Comparison of ENCODE assay signal across 37 cellular contexts in the genomic region with DNA sequence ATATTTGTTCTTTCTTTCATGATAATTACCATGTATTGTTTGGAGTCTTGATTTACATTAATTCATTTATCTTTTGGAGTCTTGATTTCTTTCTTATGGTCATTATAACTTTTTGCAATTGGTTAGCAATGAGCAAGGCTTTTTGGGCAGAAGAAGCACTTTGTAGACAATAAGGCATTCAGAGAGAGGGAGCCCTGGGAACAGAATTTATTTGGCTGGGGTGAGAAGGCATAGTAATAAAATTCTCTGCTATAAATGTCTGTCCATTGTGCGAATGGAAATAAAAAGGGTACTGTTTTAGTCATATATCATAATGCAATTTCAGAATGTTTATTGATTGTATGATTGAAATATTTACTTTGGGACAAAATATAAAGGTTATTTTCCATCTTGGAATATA.
"Had no signal": no experiment of that assay in that cellular context is flagged by ENCODE, and none has a peak within 500 bp of the region (broad histone marks: within the 10 kb centered on the region; RNA-seq: fewer than 3 reads in every experiment).

No MANE protein-coding gene starts in this region.

- H3K36me3 ChIP-seq: ascending aorta, cardiac muscle cell had no signal

- H3K27me3 Mint-ChIP-seq: activated B cell treated with CpG ODN at 0.5 μM for 24 hours; activated CD4-positive, alpha-beta T cell treated with anti-CD3 and anti-CD28 coated beads, Interleukin-2, amount 10 ng/mL, durations not matched to agents 24 days and 14 days; activated naive CD8-positive, alpha-beta T cell; activated naive CD8-positive, alpha-beta T cell treated with anti-CD3 and anti-CD28 coated beads, Interleukin-2, amount 50 U/mL, for 24 hours had no signal

- ATAC-seq: activated CD8-positive, alpha-beta T cell treated with anti-CD3 and anti-CD28 coated beads for 36 hours; activated naive CD8-positive, alpha-beta T cell treated with anti-CD3 and anti-CD28 coated beads, Interleukin-2, amount 50 U/mL, for 24 hours; activated T-cell treated with anti-CD3 and anti-CD28 coated beads, Interleukin-2, amount 50 U/mL, for 4 hours; activated T-cell treated with anti-CD3 and anti-CD28 coated beads, Interleukin-2, amount 50 U/mL, for 72 hours; activated T-helper 17 cell treated with anti-CD3 and anti-CD28 coated beads, Interleukin-2, amount 50 U/mL, for 72 hours had no signal

- H3K27ac ChIP-seq: ascending aorta, cardiac muscle cell, VCaP had no signal

- H3K4me3 Mint-ChIP-seq: activated B cell treated with CpG ODN at 0.5 μM for 24 hours; activated CD4-positive, alpha-beta memory T cell treated with anti-CD3 and anti-CD28 coated beads for 36 hours; activated CD4-positive, alpha-beta T cell treated with anti-CD3 and anti-CD28 coated beads, Interleukin-2, amount 10 ng/mL, durations not matched to agents 24 days and 14 days; activated CD8-positive, alpha-beta T cell treated with anti-CD3 and anti-CD28 coated beads for 36 hours; activated naive CD4-positive, alpha-beta T cell treated with anti-CD3 and anti-CD28 coated beads for 36 hours; activated naive CD4-positive, alpha-beta T cell treated with anti-CD3 and anti-CD28 coated beads, Interleukin-2, amount 50 U/mL, for 24 hours; activated naive CD8-positive, alpha-beta T cell; activated naive CD8-positive, alpha-beta T cell treated with anti-CD3 and anti-CD28 coated beads, Interleukin-2, amount 10 ng/mL, durations not matched to agents 7 days and 5 days; activated naive CD8-positive, alpha-beta T cell treated with anti-CD3 and anti-CD28 coated beads, Interleukin-2, amount 50 U/mL, for 24 hours; activated T-cell treated with anti-CD3 and anti-CD28 coated beads, Interleukin-2, amount 50 U/mL, for 4 hours; activated T-cell treated with anti-CD3 and anti-CD28 coated beads, Interleukin-2, amount 50 U/mL, for 72 hours; activated T-helper 1 cell treated with anti-CD3 and anti-CD28 coated beads, Interleukin-12 subunit alpha, Interleukin-12 subunit beta, Interleukin-2, Interleukin-4 antibody, amounts not matched to agents 30 ng/mL and 10 ng/mL and 1 ng/mL, durations not matched to agents 14 hours and 24 hours and 36 hours; activated T-helper 17 cell treated with anti-CD3 and anti-CD28 coated beads, Interleukin-2, amount 50 U/mL, for 72 hours; brain; central memory CD8-positive, alpha-beta T cell; T-helper 1 cell treated with Interleukin-12 subunit alpha and Interleukin-12 subunit beta and Interleukin-4 antibody, amounts not matched to agents 30 μg/mL and 1 μg/mL, for 36 hours; T-helper 2 cell treated with Interferon-gamma antibody and Interleukin-4, amounts not matched to agents 5 μg/mL and 100 μg/mL, for 36 hours had no signal

- H3K4me1 ChIP-seq: ascending aorta had no signal

- H3K4me1 Mint-ChIP-seq: activated B cell treated with CpG ODN at 0.5 μM for 24 hours; activated CD4-positive, alpha-beta T cell treated with anti-CD3 and anti-CD28 coated beads, Interleukin-2, amount 10 ng/mL, durations not matched to agents 24 days and 14 days; activated naive CD4-positive, alpha-beta T cell treated with anti-CD3 and anti-CD28 coated beads, Interleukin-2, amount 50 U/mL, for 24 hours; activated naive CD8-positive, alpha-beta T cell treated with anti-CD3 and anti-CD28 coated beads, Interleukin-2, amount 10 ng/mL, durations not matched to agents 7 days and 5 days; activated naive CD8-positive, alpha-beta T cell treated with anti-CD3 and anti-CD28 coated beads, Interleukin-2, amount 50 U/mL, for 24 hours; activated T-helper 17 cell treated with anti-CD3 and anti-CD28 coated beads, Interleukin-2, amount 50 U/mL, for 72 hours; central memory CD8-positive, alpha-beta T cell had no signal

- H3K9me3 ChIP-seq: ascending aorta had no signal

- DNase-seq: activated B cell treated with CpG ODN at 0.5 μM for 24 hours; activated CD4-positive, alpha-beta memory T cell treated with anti-CD3 and anti-CD28 coated beads for 36 hours; activated CD4-positive, alpha-beta T cell treated with anti-CD3 and anti-CD28 coated beads for 4 hours; activated CD4-positive, alpha-beta T cell treated with anti-CD3 and anti-CD28 coated beads, Interleukin-2, amount 10 ng/mL, durations not matched to agents 24 days and 14 days; activated CD4-positive, alpha-beta T cell treated with anti-CD3 and anti-CD28 coated beads, Interleukin-2, amount 50 U/mL, for 1 hour; activated CD4-positive, alpha-beta T cell treated with anti-CD3 and anti-CD28 coated beads, Interleukin-2, amount 50 U/mL, for 4 hours; activated CD4-positive, CD25-positive, alpha-beta regulatory T cell treated with anti-CD3 and anti-CD28 coated beads, Interleukin-2, amount 50 U/mL, for 72 hours; activated CD8-positive, alpha-beta memory T cell treated with anti-CD3 and anti-CD28 coated beads, Interleukin-2, amount 50 U/mL, for 4 hours; activated CD8-positive, alpha-beta T cell treated with anti-CD3 and anti-CD28 coated beads for 36 hours; activated effector memory CD4-positive, alpha-beta T cell treated with anti-CD3 and anti-CD28 coated beads, Interleukin-2, amount 50 U/mL, for 16 hours; activated gamma-delta T cell treated with Interleukin-2 at 50 U/mL for 16 hours; activated naive CD4-positive, alpha-beta T cell; activated naive CD4-positive, alpha-beta T cell treated with anti-CD3 and anti-CD28 coated beads for 36 hours; activated naive CD8-positive, alpha-beta T cell treated with anti-CD3 and anti-CD28 coated beads, Interleukin-2, amount 10 ng/mL, durations not matched to agents 7 days and 5 days; activated naive CD8-positive, alpha-beta T cell treated with anti-CD3 and anti-CD28 coated beads, Interleukin-2, amount 50 U/mL, for 24 hours; activated T-cell treated with anti-CD3 and anti-CD28 coated beads for 4 hours; activated T-cell treated with anti-CD3 and anti-CD28 coated beads, Interleukin-2, amount 50 U/mL, for 1 hour; activated T-cell treated with anti-CD3 and anti-CD28 coated beads, Interleukin-2, amount 50 U/mL, for 4 hours; activated T-cell treated with anti-CD3 and anti-CD28 coated beads, Interleukin-2, amount 50 U/mL, for 72 hours; amygdala; anterior cingulate cortex; caudate nucleus; cerebellar nuclear complex; T-helper 1 cell; T-helper 2 cell; T-helper 9 cell had no signal

- H3K27ac Mint-ChIP-seq: activated B cell treated with CpG ODN at 0.5 μM for 24 hours; activated CD4-positive, alpha-beta memory T cell treated with anti-CD3 and anti-CD28 coated beads for 36 hours; activated CD4-positive, alpha-beta T cell treated with anti-CD3 and anti-CD28 coated beads, Interleukin-2, amount 10 ng/mL, durations not matched to agents 24 days and 14 days; activated CD8-positive, alpha-beta T cell treated with anti-CD3 and anti-CD28 coated beads for 36 hours; activated naive CD4-positive, alpha-beta T cell treated with anti-CD3 and anti-CD28 coated beads for 36 hours; activated naive CD4-positive, alpha-beta T cell treated with anti-CD3 and anti-CD28 coated beads, Interleukin-2, amount 50 U/mL, for 24 hours; activated naive CD8-positive, alpha-beta T cell; activated naive CD8-positive, alpha-beta T cell treated with anti-CD3 and anti-CD28 coated beads, Interleukin-2, amount 10 ng/mL, durations not matched to agents 7 days and 5 days; activated naive CD8-positive, alpha-beta T cell treated with anti-CD3 and anti-CD28 coated beads, Interleukin-2, amount 50 U/mL, for 24 hours; activated T-cell treated with anti-CD3 and anti-CD28 coated beads, Interleukin-2, amount 50 U/mL, for 72 hours; activated T-helper 1 cell treated with anti-CD3 and anti-CD28 coated beads, Interleukin-12 subunit alpha, Interleukin-12 subunit beta, Interleukin-2, Interleukin-4 antibody, amounts not matched to agents 30 ng/mL and 10 ng/mL and 1 ng/mL, durations not matched to agents 14 hours and 24 hours and 36 hours; activated T-helper 17 cell treated with anti-CD3 and anti-CD28 coated beads, Interleukin-2, amount 50 U/mL, for 72 hours; T-helper 1 cell treated with Interleukin-12 subunit alpha and Interleukin-12 subunit beta and Interleukin-4 antibody, amounts not matched to agents 30 μg/mL and 1 μg/mL, for 36 hours; T-helper 2 cell treated with Interferon-gamma antibody and Interleukin-4, amounts not matched to agents 5 μg/mL and 100 μg/mL, for 36 hours had no signal

- H3K4me3 ChIP-seq: ascending aorta, cardiac muscle cell had no signal

- H3K9me3 Mint-ChIP-seq: activated B cell treated with CpG ODN at 0.5 μM for 24 hours; activated CD4-positive, alpha-beta memory T cell treated with anti-CD3 and anti-CD28 coated beads for 36 hours; activated CD4-positive, alpha-beta T cell treated with anti-CD3 and anti-CD28 coated beads, Interleukin-2, amount 10 ng/mL, durations not matched to agents 24 days and 14 days; activated CD8-positive, alpha-beta T cell treated with anti-CD3 and anti-CD28 coated beads for 36 hours; activated naive CD4-positive, alpha-beta T cell treated with anti-CD3 and anti-CD28 coated beads for 36 hours; activated naive CD4-positive, alpha-beta T cell treated with anti-CD3 and anti-CD28 coated beads, Interleukin-2, amount 50 U/mL, for 24 hours; activated naive CD8-positive, alpha-beta T cell treated with anti-CD3 and anti-CD28 coated beads, Interleukin-2, amount 10 ng/mL, durations not matched to agents 7 days and 5 days; activated naive CD8-positive, alpha-beta T cell treated with anti-CD3 and anti-CD28 coated beads, Interleukin-2, amount 50 U/mL, for 24 hours; activated T-cell treated with anti-CD3 and anti-CD28 coated beads, Interleukin-2, amount 50 U/mL, for 4 hours; activated T-cell treated with anti-CD3 and anti-CD28 coated beads, Interleukin-2, amount 50 U/mL, for 72 hours; activated T-helper 1 cell treated with anti-CD3 and anti-CD28 coated beads, Interleukin-12 subunit alpha, Interleukin-12 subunit beta, Interleukin-2, Interleukin-4 antibody, amounts not matched to agents 30 ng/mL and 10 ng/mL and 1 ng/mL, durations not matched to agents 14 hours and 24 hours and 36 hours; activated T-helper 17 cell treated with anti-CD3 and anti-CD28 coated beads, Interleukin-2, amount 50 U/mL, for 72 hours; central memory CD8-positive, alpha-beta T cell; T-helper 1 cell treated with Interleukin-12 subunit alpha and Interleukin-12 subunit beta and Interleukin-4 antibody, amounts not matched to agents 30 μg/mL and 1 μg/mL, for 36 hours; T-helper 2 cell treated with Interferon-gamma antibody and Interleukin-4, amounts not matched to agents 5 μg/mL and 100 μg/mL, for 36 hours had no signal

- H3K27me3 ChIP-seq: ascending aorta, cardiac muscle cell had no signal

- H3K36me3 Mint-ChIP-seq: activated CD4-positive, alpha-beta memory T cell treated with anti-CD3 and anti-CD28 coated beads for 36 hours; activated naive CD4-positive, alpha-beta T cell treated with anti-CD3 and anti-CD28 coated beads, Interleukin-2, amount 50 U/mL, for 24 hours; activated naive CD8-positive, alpha-beta T cell; activated naive CD8-positive, alpha-beta T cell treated with anti-CD3 and anti-CD28 coated beads, Interleukin-2, amount 10 ng/mL, durations not matched to agents 7 days and 5 days; brain had no signal
